Comparison of ENCODE assay signal across 1 cellular context in the genomic region with DNA sequence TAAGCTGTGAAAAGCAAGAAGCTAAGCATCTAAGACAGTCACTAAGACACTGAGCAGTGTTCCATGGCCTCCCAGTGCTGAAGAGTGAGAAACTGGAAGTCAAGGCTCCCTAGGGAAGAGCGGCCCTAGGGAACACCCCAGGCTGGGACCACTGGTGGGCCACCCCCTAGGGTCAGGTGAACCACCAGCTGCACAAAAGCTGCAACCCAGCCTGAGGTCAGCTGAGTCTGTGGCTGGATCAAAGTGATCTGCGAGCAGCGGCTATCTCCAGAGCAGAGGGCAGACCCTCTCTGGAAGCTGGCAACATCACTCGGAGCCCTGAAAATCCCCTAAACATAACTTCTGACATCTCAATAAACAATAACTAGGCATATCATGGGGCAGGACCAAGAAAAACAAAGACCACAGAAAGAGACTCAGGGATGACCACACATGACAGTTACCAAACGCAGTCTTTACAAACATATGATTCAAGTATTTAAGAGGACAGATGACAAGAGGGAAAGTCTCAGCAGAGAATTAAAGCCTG.
TF ChIP-seq lines count a peak whose summit lies in the region.

No MANE protein-coding gene starts in this region.

TF ChIP-seq in IMR-90, 13 proteins besides CTCF, POLR2A, EP300 and RAD21:
- no peak for TF ChIP-seq BHLHE40 (IDR thresholded peaks at IDR 0.05; ENCODE audit: low read depth, low read length)
- no peak for TF ChIP-seq SMC3 (IDR thresholded peaks at IDR 0.05; ENCODE audit: low read depth, low read length)
- no peak for TF ChIP-seq CHD1 (IDR thresholded peaks at IDR 0.05; ENCODE audit: low read depth, low read length)
- TF ChIP-seq MAFK (IDR thresholded peaks at IDR 0.05; ENCODE audit: low read depth, low read length): no peak
- TF ChIP-seq RCOR1 (IDR thresholded peaks at IDR 0.05; ENCODE audit: insufficient replicate concordance, low read length): no peak
- no peak for TF ChIP-seq CEBPB (IDR thresholded peaks at IDR 0.05; ENCODE audit: low read depth, low read length)
- no peak for TF ChIP-seq MAZ (IDR thresholded peaks at IDR 0.05; ENCODE audit: borderline replicate concordance, low read depth, low read length)
TF ChIP-seq in IMR-90: peak in this region for 0.
